In the genomic region with DNA sequence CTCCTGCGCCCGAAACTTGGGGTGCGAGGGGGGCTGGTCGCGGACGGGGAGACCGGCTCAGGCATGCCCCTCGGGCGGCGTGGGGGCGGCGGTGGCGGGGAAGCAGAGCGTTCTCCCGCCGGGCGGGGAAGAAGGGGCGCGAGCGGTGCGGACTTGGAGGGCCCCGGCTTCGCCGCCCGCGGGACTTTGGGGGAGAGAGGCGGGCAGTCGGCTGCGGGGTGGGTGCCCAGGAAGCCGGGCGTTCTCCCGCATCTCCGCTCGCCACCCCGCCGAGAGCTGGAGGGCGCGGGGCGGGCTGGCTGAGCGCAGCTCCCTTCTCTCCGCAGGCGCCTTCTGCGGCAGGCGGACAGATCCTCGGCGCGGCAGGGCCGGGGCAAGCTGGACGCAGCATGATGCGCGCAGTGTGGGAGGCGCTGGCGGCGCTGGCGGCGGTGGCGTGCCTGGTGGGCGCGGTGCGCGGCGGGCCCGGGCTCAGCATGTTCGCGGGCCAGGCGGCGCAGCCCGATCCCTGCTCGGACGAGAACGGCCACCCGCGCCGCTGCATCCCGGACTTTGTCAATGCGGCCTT, we compare ENCODE assay signal across 9 cellular contexts. TPM values are rescaled to one million over a fixed set of nuclear protein-coding genes. Genes with fewer than 3 reads are reported as not detected.
A peak's percentile ranks its signal among the peaks of the same experiment; 100 is the strongest.
DNase-seq lines count a peak whose midpoint lies in the region; FAIRE-seq and TF ChIP-seq lines count a peak whose summit lies in the region.
"Had no signal": no experiment of that assay in that cellular context is flagged by ENCODE, and none has a peak within 500 bp of the region (broad histone marks: within the 10 kb centered on the region; RNA-seq: fewer than 3 reads in every experiment).

No MANE protein-coding gene starts in this region.

- TF ChIP-seq CTCF in bronchial epithelial cell (IDR thresholded peaks at IDR 0.05; ENCODE audit: insufficient read depth, low read length, severe bottlenecking) = no peak
- no peak for TF ChIP-seq CTCF in lower leg skin (IDR thresholded peaks at IDR 0.05)
- no peak for TF ChIP-seq CTCF in tibial artery (IDR thresholded peaks at IDR 0.05)

- intact Hi-C loops in lower leg skin (cut with DNase I; ENCODE audit: low total_unique reads) = no loop called here
- intact Hi-C loops in tibial artery (cut with DNase I; ENCODE audit: low total_unique reads) = loop anchor here (10.0 kb wide), 2 partner anchors 93 to 133 kb away; no protein-coding TSS in a partner anchor

- peaks cover 40% of the 10 kb centered on the region for H3K27me3 ChIP-seq in bronchial epithelial cell (ENCODE audit: control insufficient read depth, insufficient read depth, low read length)
- no peaks in the 10 kb centered on the region for H3K27me3 ChIP-seq in tibial artery

- peak; percentile 30 for DNase-seq in NCI-H226
- DNase-seq in bronchial epithelial cell (ENCODE audit: low read depth) = no peak
- DNase-seq in lower leg skin (ENCODE audit: low spot score in 2 of 2) = peak in 1 of 2 donors; percentile 87
- DNase-seq in tibial artery = peak in 1 of 2 donors; percentile 80
- no peak for DNase-seq in NCI-H2107 (lab: John Stamatoyannopoulos, UW)
- no peak for DNase-seq in T-helper 9 cell
- DNase-seq in T1000 (lab: John Stamatoyannopoulos, UW) = no peak

- peak overlapping the region; percentile 50; the same call in 1 of the 2 replicates for H3K9ac ChIP-seq in ES-I3 (ENCODE audit: low read depth, low read length)

- H3K4me1 ChIP-seq in ES-I3 (ENCODE audit: insufficient read depth, low read length) (peaks cover 15% of the 10 kb centered on the region), tibial artery (peaks cover 0 to 48% (median 26%) of the 10 kb centered on the region in 4 donors)

- WGBS in lower leg skin, 2 donors = 0 to 1% methylated on average over 7 to 55 of the region's 76 CpGs

- FAIRE-seq in bronchial epithelial cell (lab: Jason Lieb, UNC) = no peak

- H3K27ac ChIP-seq in tibial artery = peak overlapping the region; percentile 83 to 88

- H3K36me3 ChIP-seq in ES-I3 (ENCODE audit: insufficient read depth, low read length) (no peaks in the 10 kb centered on the region), bronchial epithelial cell (ENCODE audit: control insufficient read depth, insufficient read depth, low read length) (no peaks in the 10 kb centered on the region), tibial artery (no peaks in the 10 kb centered on the region)

- H3K9me3 ChIP-seq in ES-I3 (ENCODE audit: control insufficient read depth, insufficient read depth, low read length) (no peaks in the 10 kb centered on the region), tibial artery (no peaks in the 10 kb centered on the region)

- H3K4me3 ChIP-seq in bronchial epithelial cell (ENCODE audit: low read depth, low read length) (peak overlapping the region; percentile 36), lower leg skin (ENCODE audit: low read depth, poor library complexity, severe bottlenecking) (peak overlapping the region; percentile 38), tibial artery (peak overlapping the region; percentile 74 to 87)

- no peak for TF ChIP-seq POLR2A in lower leg skin (IDR thresholded peaks at IDR 0.05)

RNA-seq across cellular contexts. Expression of a gene that starts 0.8 kb away (rescaled TPM):
- total RNA-seq in bronchial epithelial cell (under 0.01 and 0.51 TPM in 2 replicates), lower leg skin (10 to 100 TPM in 2 of 4 donors, 1 to 10 TPM in 2; 5.9 to 11.6 (median 8.5) TPM)

RNA-seq across cellular contexts. Expression of a gene that starts 56.6 kb away (rescaled TPM):
- total RNA-seq in bronchial epithelial cell (not detected in 2 replicates), lower leg skin (10 to 100 TPM in 2 of 4 donors, 1 to 10 TPM in 2; 3.6 to 12.0 (median 8.2) TPM)
- total RNA-seq: M059J had no signal
